Comparison of ENCODE assay signal across 15 cellular contexts in genomic region chr2:216560695-216561370, GRCh38.
DNase-seq lines count a peak whose midpoint lies in the region; ATAC-seq and TF ChIP-seq lines count a peak whose summit lies in the region.
"Had no signal": no experiment of that assay in that cellular context is flagged by ENCODE, and none has a peak within 500 bp of the region (broad histone marks: within the 10 kb centered on the region; RNA-seq: fewer than 3 reads in every experiment).

No MANE protein-coding gene starts in this region.

- no peak overlapping the region for H2AFZ ChIP-seq in GM23338

- CTCF ChIA-PET in activated CD4-positive, alpha-beta memory T cell treated with anti-CD3 and anti-CD28 coated beads, Interleukin-2, amount 10 ng/mL, durations not matched to agents 7 days and 5 days (lab: Charles Lee), result no interaction called here

- no peak overlapping the region for H3K4me2 ChIP-seq in GM23338

- no peak overlapping the region for H3K27ac Mint-ChIP-seq in GM23338
- no peak overlapping the region for H3K27ac Mint-ChIP-seq in activated CD4-positive, alpha-beta memory T cell treated with anti-CD3 and anti-CD28 coated beads, Interleukin-2, amount 10 ng/mL, durations not matched to agents 7 days and 5 days
- H3K27ac Mint-ChIP-seq: activated naive CD4-positive, alpha-beta T cell treated with anti-CD3 and anti-CD28 coated beads for 36 hours; CD4-positive, CD25-positive, alpha-beta regulatory T cell; progenitor cell of endocrine pancreas; stimulated activated naive CD8-positive, alpha-beta T cell treated with anti-CD3 and anti-CD28 coated beads, Interleukin-15, Interleukin-2, amounts not matched to agents 100 ng/mL and 50 ng/mL, for 24 hours had no signal

- H3K9me3 Mint-ChIP-seq in GM23338, result peaks cover 11% of the 10 kb centered on the region
- H3K9me3 Mint-ChIP-seq in activated CD4-positive, alpha-beta memory T cell treated with anti-CD3 and anti-CD28 coated beads, Interleukin-2, amount 10 ng/mL, durations not matched to agents 7 days and 5 days, result no peaks in the 10 kb centered on the region
- H3K9me3 Mint-ChIP-seq: activated naive CD4-positive, alpha-beta T cell treated with anti-CD3 and anti-CD28 coated beads for 36 hours; stimulated activated naive CD8-positive, alpha-beta T cell treated with anti-CD3 and anti-CD28 coated beads, Interleukin-15, Interleukin-2, amounts not matched to agents 100 ng/mL and 50 ng/mL, for 24 hours had no signal

- H3K9me2 ChIP-seq in GM23338 (ENCODE audit: insufficient read depth), result peaks cover 16% of the 10 kb centered on the region; the same call in 1 of the 2 replicates

- peaks cover 25% of the 10 kb centered on the region for H3K4me1 ChIP-seq in GM23338 (ENCODE audit: insufficient read depth)
- H3K4me1 ChIP-seq: lower lobe of right lung had no signal

- H3K27me3 Mint-ChIP-seq in GM23338 (ENCODE audit: insufficient read depth, low read depth, poor library complexity), result peaks cover 14% of the 10 kb centered on the region
- peaks cover 6% of the 10 kb centered on the region for H3K27me3 Mint-ChIP-seq in activated CD4-positive, alpha-beta memory T cell treated with anti-CD3 and anti-CD28 coated beads, Interleukin-2, amount 10 ng/mL, durations not matched to agents 7 days and 5 days

- H3K27ac ChIP-seq in coronary artery, result peak overlapping the region; percentile 82 to 91
- H3K27ac ChIP-seq in GM23338 (ENCODE audit: low read depth), result no peak overlapping the region
- H3K27ac ChIP-seq: lower lobe of right lung had no signal

- H3K4me1 Mint-ChIP-seq in GM23338, result peaks cover 36% of the 10 kb centered on the region
- H3K4me1 Mint-ChIP-seq in activated CD4-positive, alpha-beta memory T cell treated with anti-CD3 and anti-CD28 coated beads, Interleukin-2, amount 10 ng/mL, durations not matched to agents 7 days and 5 days, result no peaks in the 10 kb centered on the region
- H3K4me1 Mint-ChIP-seq: CD4-positive, CD25-positive, alpha-beta regulatory T cell had no signal

- no peaks in the 10 kb centered on the region for H3K79me2 ChIP-seq in GM23338 (replicated peaks; ENCODE audit: insufficient read depth)

- H3K4me3 Mint-ChIP-seq in GM23338, result no peak overlapping the region
- no peak overlapping the region for H3K4me3 Mint-ChIP-seq in activated CD4-positive, alpha-beta memory T cell treated with anti-CD3 and anti-CD28 coated beads, Interleukin-2, amount 10 ng/mL, durations not matched to agents 7 days and 5 days
- H3K4me3 Mint-ChIP-seq: activated naive CD4-positive, alpha-beta T cell treated with anti-CD3 and anti-CD28 coated beads for 36 hours; CD4-positive, CD25-positive, alpha-beta regulatory T cell; stimulated activated naive CD8-positive, alpha-beta T cell treated with anti-CD3 and anti-CD28 coated beads, Interleukin-15, Interleukin-2, amounts not matched to agents 100 ng/mL and 50 ng/mL, for 24 hours had no signal

- H3K27me3 ChIP-seq in GM23338 (ENCODE audit: insufficient read depth), result no peaks in the 10 kb centered on the region

- POLR2A ChIA-PET in activated CD4-positive, alpha-beta memory T cell treated with anti-CD3 and anti-CD28 coated beads, Interleukin-2, amount 10 ng/mL, durations not matched to agents 7 days and 5 days (lab: Charles Lee), result no interaction called here

- H3F3A ChIP-seq in GM23338 (replicated peaks; ENCODE audit: low read depth), result no peaks in the 10 kb centered on the region

- TF ChIP-seq CTCF in coronary artery (IDR thresholded peaks at IDR 0.05) (no peak), GM23338 (conservative IDR thresholded peaks at IDR 0.05; ENCODE audit: low read depth in 2 of 2) (no peak)

- no peaks in the 10 kb centered on the region for H3K36me3 ChIP-seq in GM23338 (ENCODE audit: insufficient read depth)
- H3K36me3 ChIP-seq: lower lobe of right lung had no signal

- no peaks in the 10 kb centered on the region for H4K20me1 ChIP-seq in GM23338 (replicated peaks; ENCODE audit: insufficient read depth)

- H3K36me3 Mint-ChIP-seq in GM23338 (ENCODE audit: low read depth), result no peaks in the 10 kb centered on the region
- no peaks in the 10 kb centered on the region for H3K36me3 Mint-ChIP-seq in activated CD4-positive, alpha-beta memory T cell treated with anti-CD3 and anti-CD28 coated beads, Interleukin-2, amount 10 ng/mL, durations not matched to agents 7 days and 5 days (ENCODE audit: low read depth)
- H3K36me3 Mint-ChIP-seq: CD4-positive, CD25-positive, alpha-beta regulatory T cell had no signal

- no peak for TF ChIP-seq POLR2A in erythroblast (IDR thresholded peaks at IDR 0.05; ENCODE audit: low read length)

- ATAC-seq in GM19351 (IDR thresholded peaks at IDR 0.05; ENCODE audit: unreplicated experiment) (no peak), GM23338 (no peak)

- peak; percentile 65 for DNase-seq in NCI-H226
- DNase-seq in coronary artery (ENCODE audit: low spot score), result no peak
- DNase-seq in myocyte (ENCODE audit: low read depth), result peak; percentile 50
- DNase-seq in stromal cell of bone marrow (ENCODE audit: low read depth), result peak; percentile 70
- no peak for DNase-seq in GM23338 (ENCODE audit: low spot score)
- no peak for DNase-seq in activated CD4-positive, alpha-beta memory T cell treated with anti-CD3 and anti-CD28 coated beads, Interleukin-2, amount 10 ng/mL, durations not matched to agents 7 days and 5 days
- no peak for DNase-seq in erythroblast (lab: John Stamatoyannopoulos, UW)
- DNase-seq: activated CD8-positive, alpha-beta memory T cell treated with anti-CD3 and anti-CD28 coated beads for 24 hours; activated naive CD4-positive, alpha-beta T cell treated with anti-CD3 and anti-CD28 coated beads for 36 hours; CD4-positive, CD25-positive, alpha-beta regulatory T cell; hypothalamus; lower lobe of right lung had no signal

- H3K4me3 ChIP-seq in coronary artery, result no peak overlapping the region
- H3K4me3 ChIP-seq in GM23338, result no peak overlapping the region
- H3K4me3 ChIP-seq: lower lobe of right lung had no signal

TF ChIP-seq in GM23338, 12 proteins besides CTCF, POLR2A, EP300 and RAD21 (continues in another document):
- TF ChIP-seq JUNB (IDR thresholded peaks at IDR 0.05; ENCODE audit: unreplicated experiment) (no peak), ETS1 (IDR thresholded peaks at IDR 0.05) (no peak), EZH2phosphoT487 (IDR thresholded peaks at IDR 0.05; ENCODE audit: unreplicated experiment) (no peak)

Comparison
In these comparisons a context has a peak if more than half of its experiments do, and no peak if none do; other contexts are left out.
1. DNase-seq: peak in NCI-H226 (single experiment), myocyte (single experiment) and stromal cell of bone marrow (single experiment); none in coronary artery (single experiment), GM23338 (single experiment), activated CD4-positive, alpha-beta memory T cell treated with anti-CD3 and anti-CD28 coated beads, Interleukin-2, amount 10 ng/mL, durations not matched to agents 7 days and 5 days (single experiment) and erythroblast (0 of 2).